ENCODE assay signal across 39 cellular contexts in the genomic region with DNA sequence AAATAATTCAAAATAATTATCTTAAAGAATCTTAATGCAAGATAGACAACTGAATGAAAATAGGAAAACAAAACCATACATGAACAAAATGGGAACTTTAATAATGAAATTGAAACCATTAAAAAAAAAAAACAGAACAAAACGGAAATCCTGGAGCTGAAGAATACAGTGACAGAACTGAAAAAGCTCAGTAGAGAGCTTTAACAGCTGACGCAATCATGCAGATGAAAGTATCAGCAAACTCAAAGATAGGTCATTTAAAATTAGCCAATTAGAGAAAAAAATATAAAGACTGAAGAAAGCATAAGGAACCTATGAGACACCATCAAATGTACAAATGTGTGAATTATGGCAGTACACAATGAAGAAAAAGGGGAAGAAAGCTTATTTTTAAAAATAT. TPM values are rescaled to one million over a fixed set of nuclear protein-coding genes. Genes with fewer than 3 reads are reported as not detected.
"Had no signal": no experiment of that assay in that cellular context is flagged by ENCODE, and none has a peak within 500 bp of the region (broad histone marks: within the 10 kb centered on the region; RNA-seq: fewer than 3 reads in every experiment).

No MANE protein-coding gene starts in this region.

- H3K27me3 ChIP-seq: MG63 had no signal

- H3K27ac ChIP-seq: PC-9, RWPE1, VCaP had no signal

- H3K36me3 ChIP-seq: MG63 had no signal

- FAIRE-seq: RCC 7860 had no signal

- H3K4me2 ChIP-seq: PC-9 had no signal

- DNase-seq: activated B cell treated with CpG ODN at 0.5 μM for 24 hours; activated CD4-positive, alpha-beta memory T cell treated with anti-CD3 and anti-CD28 coated beads, Interleukin-2, amount 10 ng/mL, durations not matched to agents 7 days and 5 days; activated CD4-positive, alpha-beta T cell treated with anti-CD3 and anti-CD28 coated beads for 4 hours; activated CD4-positive, alpha-beta T cell treated with anti-CD3 and anti-CD28 coated beads, Interleukin-2, amount 50 U/mL, for 1 hour; activated CD4-positive, CD25-positive, alpha-beta regulatory T cell treated with anti-CD3 and anti-CD28 coated beads, Interleukin-2, amount 50 U/mL, for 72 hours; activated CD8-positive, alpha-beta memory T cell treated with anti-CD3 and anti-CD28 coated beads for 24 hours; activated CD8-positive, alpha-beta memory T cell treated with anti-CD3 and anti-CD28 coated beads, Interleukin-2, amount 10 ng/mL, durations not matched to agents 7 days and 5 days; activated CD8-positive, alpha-beta memory T cell treated with anti-CD3 and anti-CD28 coated beads, Interleukin-2, amount 50 U/mL, for 48 hours; activated effector memory CD4-positive, alpha-beta T cell treated with Interleukin-2 at 50 U/mL for 16 hours; activated naive CD4-positive, alpha-beta T cell treated with anti-CD3 and anti-CD28 coated beads, Interleukin-2, amount 10 ng/mL, durations not matched to agents 7 days and 5 days; activated naive CD8-positive, alpha-beta T cell treated with anti-CD3 and anti-CD28 coated beads, Interleukin-2, amount 50 U/mL, for 24 hours; activated T-cell treated with anti-CD3 and anti-CD28 coated beads, Interleukin-2, amount 50 U/mL, for 48 hours; anterior cingulate cortex; caudate nucleus; cerebellar nuclear complex; Kasumi-1; MG63; NCI-H1092 treated with DMSO at 0.1 percent for 48 hours; NCI-H1417; NCI-H146; NCI-H187 treated with DMSO at 0.1 percent for 48 hours; NCI-H2081; NCI-H226; NCI-H446 treated with DMSO at 0.1 percent for 48 hours; NCI-H524; NK-92 treated with Interleukin-12 subunit alpha and Interleukin-12 subunit beta, amount 100 ng/mL, for 24 hours; PC-9; SIG-M5; SW 1271; T-helper 1 cell; T-helper 2 cell; T-helper 9 cell had no signal

- ATAC-seq: activated CD8-positive, alpha-beta memory T cell treated with anti-CD3 and anti-CD28 coated beads, Interleukin-2, amount 10 ng/mL, durations not matched to agents 7 days and 5 days; activated naive CD8-positive, alpha-beta T cell treated with anti-CD3 and anti-CD28 coated beads, Interleukin-2, amount 50 U/mL, for 24 hours; Right ventricle myocardium inferior had no signal

- H3K4me3 ChIP-seq: MG63, PC-9 had no signal

RNA-seq across cellular contexts. Expression of a gene that starts 18.8 kb away (rescaled TPM):
- total RNA-seq: activated B cell treated with CpG ODN at 0.5 μM for 24 hours; activated CD4-positive, alpha-beta memory T cell treated with anti-CD3 and anti-CD28 coated beads, Interleukin-2, amount 10 ng/mL, durations not matched to agents 7 days and 5 days; activated CD8-positive, alpha-beta memory T cell treated with anti-CD3 and anti-CD28 coated beads, Interleukin-2, amount 10 ng/mL, durations not matched to agents 7 days and 5 days; bronchial epithelial cell; OCI-LY7; PC-9; Right ventricle myocardium inferior; SK-MEL-5 had no signal

RNA-seq across cellular contexts. Expression of a gene that starts 33.2 kb away (rescaled TPM):
- total RNA-seq: OCI-LY7 had no signal
